In genomic region chr9:34612788-34613390, GRCh38 we compare ENCODE assay signal across 8 cellular contexts. TPM values are rescaled to one million over a fixed set of nuclear protein-coding genes. Genes with fewer than 3 reads are reported as not detected.
DNase-seq lines count a peak whose midpoint lies in the region; ATAC-seq and TF ChIP-seq lines count a peak whose summit lies in the region.

No MANE protein-coding gene starts in this region.

- no peak for TF ChIP-seq EP300 in gastroesophageal sphincter (IDR thresholded peaks at IDR 0.05)

- no peaks in the 10 kb centered on the region for H3K27me3 ChIP-seq in SJSA1 (replicated peaks)
- no peaks in the 10 kb centered on the region for H3K27me3 ChIP-seq in gastroesophageal sphincter
- no peaks in the 10 kb centered on the region for H3K27me3 ChIP-seq in tibial artery

- no peaks in the 10 kb centered on the region for H3K27me3 Mint-ChIP-seq in activated naive CD4-positive, alpha-beta T cell treated with anti-CD3 and anti-CD28 coated beads for 36 hours (ENCODE audit: low read depth)

- CTCF ChIA-PET in activated naive CD4-positive, alpha-beta T cell treated with anti-CD3 and anti-CD28 coated beads for 36 hours (lab: Charles Lee) = interaction anchor here (0.6 to 8.4 kb wide), 13 partner anchors 10 to 90 kb away, joined by 3 to 123 read pairs (median 4); partner anchors contain the start of genes GALT and SIGMAR1

- H3K4me1 Mint-ChIP-seq in activated naive CD4-positive, alpha-beta T cell treated with anti-CD3 and anti-CD28 coated beads for 36 hours (ENCODE audit: low read depth) = peaks cover 21% of the 10 kb centered on the region

- peak overlapping the region; percentile 87 for H3K4me3 Mint-ChIP-seq in activated naive CD4-positive, alpha-beta T cell treated with anti-CD3 and anti-CD28 coated beads for 36 hours

- intact Hi-C loops in activated naive CD4-positive, alpha-beta T cell treated with anti-CD3 and anti-CD28 coated beads for 36 hours (cut with micrococcal nuclease) = loop anchor here (1.0 kb wide), 5 partner anchors 7 to 155 kb away; partner anchors contain the start of genes DCTN3, DNAI1 and FAM219A
- intact Hi-C loops in tibial artery (cut with DNase I; ENCODE audit: low total_unique reads) = loop anchor here (2.0 to 10.0 kb wide), 3 partner anchors 20 to 158 kb away; partner anchors contain the start of genes DNAI1 and FAM219A

- H3K36me3 Mint-ChIP-seq in activated naive CD4-positive, alpha-beta T cell treated with anti-CD3 and anti-CD28 coated beads for 36 hours (ENCODE audit: low read depth) = peaks cover 8% of the 10 kb centered on the region

- H3K27ac Mint-ChIP-seq in activated naive CD4-positive, alpha-beta T cell treated with anti-CD3 and anti-CD28 coated beads for 36 hours = peak overlapping the region; percentile 63

- peak; percentile 68 for ATAC-seq in gastroesophageal sphincter

- DNase-seq in SIG-M5 treated with dmso at 0.1 percent for 504 hours (lab: John Stamatoyannopoulos, UW; ENCODE audit: unreplicated experiment) (peak; percentile 64), SIG-M5 (lab: John Stamatoyannopoulos, UW) (no peak), LNCaP clone FGC (ENCODE audit: low read depth) (no peak), SJSA1 (ENCODE audit: low read depth in 1 of 2, low spot score in 2 of 2) (peak; percentile 34 to 62), non-pigmented ciliary epithelial cell (ENCODE audit: low read depth) (peak; percentile 24), tibial artery (peak; percentile 72 to 85)
- peak; percentile 78 for DNase-seq in activated naive CD4-positive, alpha-beta T cell treated with anti-CD3 and anti-CD28 coated beads for 36 hours

- TF ChIP-seq CTCF in LNCaP clone FGC (IDR thresholded peaks at IDR 0.05; ENCODE audit: control insufficient read depth, extremely low read depth, insufficient read depth) = peak; percentile 83
- peak in 3 of 4 experiments; percentile 69 to 89 (median 76) for TF ChIP-seq CTCF in gastroesophageal sphincter (IDR thresholded peaks at IDR 0.05)
- peak; percentile 78 to 86 for TF ChIP-seq CTCF in tibial artery (IDR thresholded peaks at IDR 0.05)

- H3K4me1 ChIP-seq in SJSA1 (replicated peaks) (peaks cover 12% of the 10 kb centered on the region), gastroesophageal sphincter (peaks cover 0 to 33% (median 10%) of the 10 kb centered on the region in 3 donors), tibial artery (peaks cover 0 to 24% (median 20%) of the 10 kb centered on the region in 4 donors)

- no peaks in the 10 kb centered on the region for H3K9me3 Mint-ChIP-seq in activated naive CD4-positive, alpha-beta T cell treated with anti-CD3 and anti-CD28 coated beads for 36 hours

- H3K9me3 ChIP-seq in SJSA1 (replicated peaks) (no peaks in the 10 kb centered on the region), gastroesophageal sphincter (no peaks in the 10 kb centered on the region), tibial artery (no peaks in the 10 kb centered on the region)

- no peak for TF ChIP-seq POLR2A in gastroesophageal sphincter (IDR thresholded peaks at IDR 0.05)

- H3K27ac ChIP-seq in SJSA1 (no peak overlapping the region), gastroesophageal sphincter (peak overlapping the region in 3 of 4 donors; percentile 85), tibial artery (peak overlapping the region; percentile 76 to 83)

- peak overlapping the region; percentile 97 for H3K4me3 ChIP-seq in LNCaP clone FGC (ENCODE audit: low read depth, low read length)
- H3K4me3 ChIP-seq in SJSA1 = peak overlapping the region; percentile 63
- peak overlapping the region; percentile 71 to 84 for H3K4me3 ChIP-seq in gastroesophageal sphincter
- peak overlapping the region; percentile 60 to 63 for H3K4me3 ChIP-seq in tibial artery

- H3K36me3 ChIP-seq in SJSA1 = peaks cover 3% of the 10 kb centered on the region
- H3K36me3 ChIP-seq in gastroesophageal sphincter = peaks cover 0 to 45% of the 10 kb centered on the region in 2 donors
- peaks cover 11 to 44% (median 42%) of the 10 kb centered on the region in 3 donors for H3K36me3 ChIP-seq in tibial artery

- WGBS in gastroesophageal sphincter (ENCODE audit: low coverage in 1 of 2), 2 donors = 0 to 2% methylated on average over 8 to 15 of the region's 15 CpGs

RNA-seq across cellular contexts. Expression of gene RPP25L, which starts 1.0 kb away (rescaled TPM):
- 12.3 and 15.6 TPM in 2 replicates for total RNA-seq in SJSA1 (2014; rRNA removed; shearing (Covaris generic))
- total RNA-seq in activated naive CD4-positive, alpha-beta T cell treated with anti-CD3 and anti-CD28 coated beads for 36 hours = 10 to 100 TPM; 25.7 to 27.0 TPM
- total RNA-seq in gastroesophageal sphincter = 10 to 100 TPM; 16.6 to 29.4 (median 21.2) TPM

RNA-seq across cellular contexts. Expression of gene DCTN3, which starts 7.4 kb away (rescaled TPM):
- total RNA-seq in SJSA1 (2014; rRNA removed; shearing (Covaris generic)) = 70.6 and 110 TPM in 2 replicates
- 10 to 100 TPM; 86.1 to 87.5 TPM for total RNA-seq in activated naive CD4-positive, alpha-beta T cell treated with anti-CD3 and anti-CD28 coated beads for 36 hours
- total RNA-seq in gastroesophageal sphincter = 100 to 1,000 TPM in 2 of 4 donors, 10 to 100 TPM in 2; 80.5 to 136 (median 98.7) TPM

RNA-seq across cellular contexts. Expression of gene ARID3C, which starts 16.0 kb away (rescaled TPM):
- not detected in 2 replicates for total RNA-seq in SJSA1 (2014; rRNA removed; shearing (Covaris generic))
- under 1 TPM; 0.29 to 0.37 TPM for total RNA-seq in activated naive CD4-positive, alpha-beta T cell treated with anti-CD3 and anti-CD28 coated beads for 36 hours
- total RNA-seq in gastroesophageal sphincter = not detected

RNA-seq across cellular contexts. Expression of gene CNTFR, which starts 23.4 kb away (rescaled TPM):
- total RNA-seq in SJSA1 (2014; rRNA removed; shearing (Covaris generic)) = not detected in 2 replicates
- not detected for total RNA-seq in activated naive CD4-positive, alpha-beta T cell treated with anti-CD3 and anti-CD28 coated beads for 36 hours
- 10 to 100 TPM in 1 of 4 donors, 1 to 10 TPM in 1, under 1 TPM in 2; 0.47 to 11.6 (median 1.6) TPM for total RNA-seq in gastroesophageal sphincter

RNA-seq across cellular contexts. Expression of gene SIGMAR1, which starts 24.7 kb away (rescaled TPM):
- total RNA-seq in SJSA1 (2014; rRNA removed; shearing (Covaris generic)) = 31.9 and 38.6 TPM in 2 replicates
- 10 to 100 TPM; 58.9 TPM for total RNA-seq in activated naive CD4-positive, alpha-beta T cell treated with anti-CD3 and anti-CD28 coated beads for 36 hours
- total RNA-seq in gastroesophageal sphincter = 100 to 1,000 TPM in 1 of 4 donors, 10 to 100 TPM in 3; 58.2 to 152 (median 87.8) TPM

Comparison
In these comparisons a context has a peak if more than half of its experiments do, and no peak if none do; other contexts are left out.
1. DNase-seq: peak in SIG-M5 treated with dmso at 0.1 percent for 504 hours (single experiment), SJSA1 (2 of 2), activated naive CD4-positive, alpha-beta T cell treated with anti-CD3 and anti-CD28 coated beads for 36 hours (single experiment), non-pigmented ciliary epithelial cell (single experiment) and tibial artery (2 of 2); none in SIG-M5 (single experiment) and LNCaP clone FGC (single experiment).
2. Peak in every context shown above with its lines, with median percentiles within 50 percentile points of each other: H3K4me3 ChIP-seq and CTCF ChIP-seq.